ENCODE assay signal across 9 cellular contexts in genomic region chr6:26440977-26441358, GRCh38. TPM values are rescaled to one million over a fixed set of nuclear protein-coding genes. Genes with fewer than 3 reads are reported as not detected.
A peak's percentile ranks its signal among the peaks of the same experiment; 100 is the strongest.
DNase-seq lines count a peak whose midpoint lies in the region; ATAC-seq and TF ChIP-seq lines count a peak whose summit lies in the region.
"Had no signal": no experiment of that assay in that cellular context is flagged by ENCODE, and none has a peak within 500 bp of the region (broad histone marks: within the 10 kb centered on the region; RNA-seq: fewer than 3 reads in every experiment).

No MANE protein-coding gene starts in this region.

- no peaks in the 10 kb centered on the region for H3K4me1 Mint-ChIP-seq in glutamatergic neuron (ENCODE audit: low read depth, unreplicated experiment)

- no peak overlapping the region for H3K4me3 Mint-ChIP-seq in glutamatergic neuron (ENCODE audit: unreplicated experiment)

- DNase-seq in GM06990 (ENCODE audit: extremely low read depth, insufficient read length) (no peak), SJSA1 (ENCODE audit: low read depth in 1 of 2, low spot score in 2 of 2) (no peak), esophagus squamous epithelium (lab: John Stamatoyannopoulos, UW) (no peak), gastrocnemius medialis (no peak), glutamatergic neuron (no peak), AG08395 (ENCODE audit: low spot score) (no peak), NCI-H345 treated with DMSO at 0.1 percent for 48 hours (lab: John Stamatoyannopoulos, UW; ENCODE audit: unreplicated experiment) (no peak)

- no peak for TF ChIP-seq CTCF in GM06990 (IDR thresholded peaks at IDR 0.05; ENCODE audit: insufficient read depth, low read length, poor library complexity, severe bottlenecking)
- no peak for TF ChIP-seq CTCF in esophagus squamous epithelium (IDR thresholded peaks at IDR 0.05)
- TF ChIP-seq CTCF in gastrocnemius medialis (IDR thresholded peaks at IDR 0.05 in 4 of 5, conservative IDR thresholded peaks at IDR 0.05 in 1 of 5) = no peak
- TF ChIP-seq CTCF in glutamatergic neuron (IDR thresholded peaks at IDR 0.05; ENCODE audit: partially characterized antibody, unreplicated experiment) = no peak

- 7 to 11% methylated on average over 2 of the region's 2 CpGs for WGBS in esophagus squamous epithelium, 2 donors

- in situ Hi-C loops in gastrocnemius medialis (cut with MboI; ENCODE audit: low sequenced_read_pairs in 4 of 4) = no loop called here

- H3K4me1 ChIP-seq in SJSA1 (replicated peaks) (peaks cover 13% of the 10 kb centered on the region; the same call in 1 of the 2 replicates), esophagus squamous epithelium (peaks cover 5 to 37% (median 10%) of the 10 kb centered on the region in 3 donors), gastrocnemius medialis (peaks cover 0 to 6% of the 10 kb centered on the region in 2 donors)

- intact Hi-C loops in esophagus squamous epithelium (cut with DNase I) (no loop called here), gastrocnemius medialis (cut with DNase I; ENCODE audit: low total_unique reads) (no loop called here)

- peak overlapping the region; percentile 83 for H3K27ac ChIP-seq in SJSA1
- H3K27ac ChIP-seq in esophagus squamous epithelium = peak overlapping the region; percentile 81 to 94 (median 90)
- H3K27ac ChIP-seq in gastrocnemius medialis = peak overlapping the region; percentile 60 to 84 (median 74)

- H3K36me3 Mint-ChIP-seq in glutamatergic neuron (ENCODE audit: unreplicated experiment) = no peaks in the 10 kb centered on the region

- H3K27me3 Mint-ChIP-seq in glutamatergic neuron (ENCODE audit: unreplicated experiment) = peaks cover 8% of the 10 kb centered on the region

- peaks cover 2% of the 10 kb centered on the region for H3K9me3 Mint-ChIP-seq in glutamatergic neuron (ENCODE audit: unreplicated experiment)

- H3K27me3 ChIP-seq in GM06990 (replicated peaks; ENCODE audit: control insufficient read depth, insufficient read depth, low read length) (no peaks in the 10 kb centered on the region), SJSA1 (replicated peaks) (no peaks in the 10 kb centered on the region), esophagus squamous epithelium (no peaks in the 10 kb centered on the region), gastrocnemius medialis (no peaks in the 10 kb centered on the region)

- H3K4me3 ChIP-seq in GM06990 (replicated peaks; ENCODE audit: low read depth, low read length) (peak overlapping the region; percentile 83), SJSA1 (peak overlapping the region; percentile 44), esophagus squamous epithelium (peak overlapping the region; percentile 31 to 75 (median 55)), gastrocnemius medialis (peak overlapping the region; percentile 46 to 60 (median 58))

- H3K9me3 ChIP-seq in SJSA1 (replicated peaks) (no peaks in the 10 kb centered on the region), esophagus squamous epithelium (no peaks in the 10 kb centered on the region), gastrocnemius medialis (no peaks in the 10 kb centered on the region)

- no peak overlapping the region for H3K27ac Mint-ChIP-seq in glutamatergic neuron (ENCODE audit: unreplicated experiment)

- H3K36me3 ChIP-seq in GM06990 (ENCODE audit: control insufficient read depth, insufficient read depth, low read length) = no peaks in the 10 kb centered on the region
- 0 out of 2 replicates have a peak, but pooled peaks cover 9% of the 10 kb centered on the region for H3K36me3 ChIP-seq in SJSA1
- peaks cover 0 to 18% (median 0%) of the 10 kb centered on the region in 3 donors for H3K36me3 ChIP-seq in esophagus squamous epithelium
- no peaks in the 10 kb centered on the region for H3K36me3 ChIP-seq in gastrocnemius medialis

- no peak for TF ChIP-seq POLR2A in esophagus squamous epithelium (IDR thresholded peaks at IDR 0.05)
- no peak for TF ChIP-seq POLR2A in gastrocnemius medialis (IDR thresholded peaks at IDR 0.05)

- ATAC-seq in gastrocnemius medialis = no peak
- no peak for ATAC-seq in GM18517 (IDR thresholded peaks at IDR 0.05; ENCODE audit: unreplicated experiment)

RNA-seq across cellular contexts. Expression of gene BTN3A3, which starts 0.7 kb away (rescaled TPM):
- 6.3 and 8.4 TPM in 2 replicates for total RNA-seq in SJSA1 (2014; rRNA removed; shearing (Covaris generic))
- total RNA-seq in esophagus squamous epithelium (10 to 100 TPM in 2 of 4 donors, 1 to 10 TPM in 2; 2.2 to 12.3 (median 7.9) TPM), gastrocnemius medialis (1 to 10 TPM; 1.8 to 2.9 (median 2.6) TPM), glutamatergic neuron (ENCODE audit: unreplicated experiment) (not detected)

RNA-seq across cellular contexts. Expression of gene BTN2A1, which starts 16.8 kb away (rescaled TPM):
- 33.1 and 50.8 TPM in 2 replicates for total RNA-seq in SJSA1 (2014; rRNA removed; shearing (Covaris generic))
- total RNA-seq in esophagus squamous epithelium (10 to 100 TPM in 1 of 4 donors, 1 to 10 TPM in 3; 5.9 to 11.4 (median 7.8) TPM), gastrocnemius medialis (1 to 10 TPM; 6.2 to 9.7 (median 8.1) TPM), glutamatergic neuron (ENCODE audit: unreplicated experiment) (41.6 TPM)

RNA-seq across cellular contexts. Expression of gene BTN3A1, which starts 38.9 kb away (rescaled TPM):
- 16.7 and 26.2 TPM in 2 replicates for total RNA-seq in SJSA1 (2014; rRNA removed; shearing (Covaris generic))
- total RNA-seq in esophagus squamous epithelium = 10 to 100 TPM in 2 of 4 donors, 1 to 10 TPM in 2; 4.2 to 14.4 (median 8.0) TPM
- total RNA-seq in gastrocnemius medialis = 1 to 10 TPM; 2.5 to 3.5 (median 3.1) TPM
- total RNA-seq in glutamatergic neuron (ENCODE audit: unreplicated experiment) = 2.2 TPM

RNA-seq across cellular contexts. Expression of gene BTN2A2, which starts 58.1 kb away (rescaled TPM):
- total RNA-seq in SJSA1 (2014; rRNA removed; shearing (Covaris generic)) = 17.4 and 20.0 TPM in 2 replicates
- total RNA-seq in esophagus squamous epithelium (1 to 10 TPM; 1.7 to 8.4 (median 4.8) TPM), gastrocnemius medialis (1 to 10 TPM; 1.1 to 4.8 (median 1.5) TPM), glutamatergic neuron (ENCODE audit: unreplicated experiment) (109 TPM)

RNA-seq across cellular contexts. Expression of gene BTN1A1, which starts 59.1 kb away (rescaled TPM):
- not detected in 2 replicates for total RNA-seq in SJSA1 (2014; rRNA removed; shearing (Covaris generic))
- not detected for total RNA-seq in esophagus squamous epithelium
- total RNA-seq in gastrocnemius medialis = not detected
- total RNA-seq in glutamatergic neuron (ENCODE audit: unreplicated experiment) = not detected
- total RNA-seq: T-helper 2 cell treated with Interferon-gamma antibody and Interleukin-4, amounts not matched to agents 100 ng/mL and 5 ng/mL, for 36 hours had no signal
